In genomic region chr9:136242248-136242647, GRCh38 we compare ENCODE assay signal across 19 cellular contexts. TPM values are rescaled to one million over a fixed set of nuclear protein-coding genes. Genes with fewer than 3 reads are reported as not detected.
"Had no signal": no experiment of that assay in that cellular context is flagged by ENCODE, and none has a peak within 500 bp of the region (broad histone marks: within the 10 kb centered on the region; RNA-seq: fewer than 3 reads in every experiment).

No MANE protein-coding gene starts in this region.

- H3K27me3 Mint-ChIP-seq: activated naive CD8-positive, alpha-beta T cell had no signal

- H3K9me3 Mint-ChIP-seq: immature natural killer cell; neural progenitor cell; T-helper 1 cell treated with Interleukin-12 subunit alpha and Interleukin-12 subunit beta and Interleukin-4 antibody, amounts not matched to agents 30 μg/mL and 1 μg/mL, for 36 hours had no signal

- H3K4me3 ChIP-seq: gastrocnemius medialis, heart left ventricle, neural progenitor cell, prostate gland, skin epidermis, thoracic aorta had no signal

- ATAC-seq: esophagus mucosa; gastrocnemius medialis; heart left ventricle; left ventricle myocardium superior; naive thymus-derived CD4-positive, alpha-beta T cell; right cardiac atrium had no signal

- H3K4me3 Mint-ChIP-seq: T-helper 1 cell treated with Interleukin-12 subunit alpha and Interleukin-12 subunit beta and Interleukin-4 antibody, amounts not matched to agents 30 μg/mL and 1 μg/mL, for 36 hours had no signal

- H3K27ac ChIP-seq: gastrocnemius medialis, heart left ventricle, neural progenitor cell, prostate gland, thoracic aorta had no signal

- H3K27ac Mint-ChIP-seq: neural progenitor cell had no signal

- H3K27me3 ChIP-seq: gastrocnemius medialis, heart left ventricle had no signal

- DNase-seq: activated CD4-positive, CD25-positive, alpha-beta regulatory T cell treated with anti-CD3 and anti-CD28 coated beads, Interleukin-2, amount 50 U/mL, for 72 hours; effector CD4-positive, alpha-beta T cell; gastrocnemius medialis; heart left ventricle; immature natural killer cell; left ventricle myocardium superior; naive thymus-derived CD4-positive, alpha-beta T cell; right cardiac atrium had no signal

- H3K36me3 ChIP-seq: gastrocnemius medialis, heart left ventricle, neural progenitor cell, prostate gland, thoracic aorta had no signal

- H3K36me3 Mint-ChIP-seq: activated naive CD8-positive, alpha-beta T cell; immature natural killer cell; neural progenitor cell had no signal

- H3K9me3 ChIP-seq: gastrocnemius medialis, heart left ventricle, prostate gland, thoracic aorta had no signal

- H2AFZ ChIP-seq: neural progenitor cell had no signal

- H3K9ac ChIP-seq: neural progenitor cell had no signal

- H3K4me2 ChIP-seq: neural progenitor cell had no signal

RNA-seq across cellular contexts. Expression of gene LHX3, which starts 37.3 kb away (rescaled TPM):
- total RNA-seq: cerebellum, gastrocnemius medialis, heart left ventricle, left ventricle myocardium superior, mononuclear cell, osteocyte, right cardiac atrium, thoracic aorta, urinary bladder had no signal
- polyA plus RNA-seq: heart left ventricle; immature natural killer cell; naive thymus-derived CD4-positive, alpha-beta T cell; right cardiac atrium; urinary bladder had no signal
